ENCODE assay signal across 22 cellular contexts in genomic region chr6:91731939-91732338, GRCh38.
"Had no signal": no experiment of that assay in that cellular context is flagged by ENCODE, and none has a peak within 500 bp of the region (broad histone marks: within the 10 kb centered on the region; RNA-seq: fewer than 3 reads in every experiment).

No MANE protein-coding gene starts in this region.

- H3K27me3 Mint-ChIP-seq: naive B cell had no signal

- H3K4me1 Mint-ChIP-seq: immature natural killer cell, naive B cell had no signal

- H3K36me3 Mint-ChIP-seq: immature natural killer cell, naive B cell had no signal

- H3K4me3 ChIP-seq: coronary artery, dorsolateral prefrontal cortex, esophagus muscularis mucosa, gastroesophageal sphincter, heart left ventricle, hepatocyte, left lung, lower lobe of right lung, mucosa of descending colon had no signal

- H3K27ac Mint-ChIP-seq: immature natural killer cell, mesothelial cell of epicardium, naive B cell had no signal

- H3K9me3 ChIP-seq: esophagus muscularis mucosa, gastroesophageal sphincter, lower lobe of right lung, mucosa of descending colon had no signal

- H2AFZ ChIP-seq: hepatocyte had no signal

- H3K27ac ChIP-seq: coronary artery, dorsolateral prefrontal cortex, esophagus muscularis mucosa, foreskin keratinocyte, gastroesophageal sphincter, heart left ventricle, hepatocyte, left lung, lower lobe of right lung had no signal

- H3K27me3 ChIP-seq: esophagus muscularis mucosa, foreskin keratinocyte, gastroesophageal sphincter, heart left ventricle, hepatocyte, left lung had no signal

- ATAC-seq: foreskin keratinocyte, gastroesophageal sphincter, heart left ventricle, left lung, left ventricle myocardium superior, lower lobe of right lung, mucosa of descending colon had no signal

- DNase-seq: dermis blood vessel endothelial cell; dorsolateral prefrontal cortex; effector CD4-positive, alpha-beta T cell; effector memory CD4-positive, alpha-beta T cell; foreskin keratinocyte; heart left ventricle; hypothalamus; immature natural killer cell; islet precursor cell; kidney; kidney glomerular epithelial cell; left lung; left ventricle myocardium superior; lower lobe of right lung; mesenchymal stem cell; mucosa of descending colon; naive B cell had no signal

- H3K4me1 ChIP-seq: esophagus muscularis mucosa, foreskin keratinocyte, gastroesophageal sphincter, heart left ventricle, left lung, lower lobe of right lung had no signal

- H3K4me2 ChIP-seq: hepatocyte had no signal

- H3K79me2 ChIP-seq: hepatocyte had no signal

- H3K4me3 Mint-ChIP-seq: immature natural killer cell, mesothelial cell of epicardium, naive B cell had no signal

- H3K36me3 ChIP-seq: esophagus muscularis mucosa, gastroesophageal sphincter, heart left ventricle, left lung, lower lobe of right lung had no signal
